Comparison of ENCODE assay signal across 26 cellular contexts in genomic region chr17:76331083-76331482, GRCh38.
"Had no signal": no experiment of that assay in that cellular context is flagged by ENCODE, and none has a peak within 500 bp of the region (broad histone marks: within the 10 kb centered on the region; RNA-seq: fewer than 3 reads in every experiment).

No MANE protein-coding gene starts in this region.

- H3K27me3 ChIP-seq: adrenal gland had no signal

- H3K9me3 Mint-ChIP-seq: activated CD4-positive, alpha-beta memory T cell treated with anti-CD3 and anti-CD28 coated beads for 36 hours; activated CD4-positive, alpha-beta T cell treated with anti-CD3 and anti-CD28 coated beads, Interleukin-2, amount 10 ng/mL, durations not matched to agents 7 days and 5 days; activated naive CD8-positive, alpha-beta T cell treated with anti-CD3 and anti-CD28 coated beads, Interleukin-2, amount 10 ng/mL, durations not matched to agents 7 days and 5 days had no signal

- H3K4me3 ChIP-seq: adrenal gland, coronary artery, SK-N-MC had no signal

- DNase-seq: activated CD4-positive, alpha-beta memory T cell treated with anti-CD3 and anti-CD28 coated beads for 36 hours; activated CD4-positive, alpha-beta T cell treated with anti-CD3 and anti-CD28 coated beads, Interleukin-2, amount 10 ng/mL, durations not matched to agents 7 days and 5 days; activated CD4-positive, CD25-positive, alpha-beta regulatory T cell; activated naive CD4-positive, alpha-beta T cell treated with anti-CD3 and anti-CD28 coated beads, Interleukin-2, amount 50 U/mL, for 16 hours; activated naive CD8-positive, alpha-beta T cell treated with anti-CD3 and anti-CD28 coated beads, Interleukin-2, amount 10 ng/mL, durations not matched to agents 7 days and 5 days; activated T-cell treated with anti-CD3 and anti-CD28 coated beads for 4 hours; activated T-cell treated with anti-CD3 and anti-CD28 coated beads, Interleukin-2, amount 50 U/mL, for 48 hours; adrenal gland; anterior cingulate cortex; Karpas-422; MV-4-11; NCI-H1092 treated with DMSO at 0.1 percent for 48 hours; NCI-H1417 treated with DMSO at 0.1 percent for 48 hours; NCI-H1694; NCI-H2029; NCI-H2107; NCI-H345; NCI-H510A treated with DMSO at 0.1 percent for 48 hours; NCI-H69; NK-92 treated with Interleukin-12 subunit alpha and Interleukin-12 subunit beta, amount 100 ng/mL, for 24 hours; OCI-M1; SHP77 treated with DMSO at 0.1 percent for 48 hours; T-helper 1 cell had no signal

- H3K27ac Mint-ChIP-seq: activated CD4-positive, alpha-beta memory T cell treated with anti-CD3 and anti-CD28 coated beads for 36 hours; activated CD4-positive, alpha-beta T cell treated with anti-CD3 and anti-CD28 coated beads, Interleukin-2, amount 10 ng/mL, durations not matched to agents 7 days and 5 days; activated naive CD8-positive, alpha-beta T cell treated with anti-CD3 and anti-CD28 coated beads, Interleukin-2, amount 10 ng/mL, durations not matched to agents 7 days and 5 days had no signal

- H3K27ac ChIP-seq: adrenal gland, coronary artery, SK-N-MC, VCaP had no signal

- H3K4me3 Mint-ChIP-seq: activated CD4-positive, alpha-beta memory T cell treated with anti-CD3 and anti-CD28 coated beads for 36 hours; activated CD4-positive, alpha-beta T cell treated with anti-CD3 and anti-CD28 coated beads, Interleukin-2, amount 10 ng/mL, durations not matched to agents 7 days and 5 days; activated naive CD8-positive, alpha-beta T cell treated with anti-CD3 and anti-CD28 coated beads, Interleukin-2, amount 10 ng/mL, durations not matched to agents 7 days and 5 days had no signal

- H3K27me3 Mint-ChIP-seq: activated CD4-positive, alpha-beta memory T cell treated with anti-CD3 and anti-CD28 coated beads for 36 hours; activated CD4-positive, alpha-beta T cell treated with anti-CD3 and anti-CD28 coated beads, Interleukin-2, amount 10 ng/mL, durations not matched to agents 7 days and 5 days; activated naive CD8-positive, alpha-beta T cell treated with anti-CD3 and anti-CD28 coated beads, Interleukin-2, amount 10 ng/mL, durations not matched to agents 7 days and 5 days had no signal

- H3K4me1 Mint-ChIP-seq: activated CD4-positive, alpha-beta T cell treated with anti-CD3 and anti-CD28 coated beads, Interleukin-2, amount 10 ng/mL, durations not matched to agents 7 days and 5 days had no signal

- H3K9me3 ChIP-seq: adrenal gland had no signal
